Comparison of ENCODE assay signal across 13 cellular contexts in the genomic region with DNA sequence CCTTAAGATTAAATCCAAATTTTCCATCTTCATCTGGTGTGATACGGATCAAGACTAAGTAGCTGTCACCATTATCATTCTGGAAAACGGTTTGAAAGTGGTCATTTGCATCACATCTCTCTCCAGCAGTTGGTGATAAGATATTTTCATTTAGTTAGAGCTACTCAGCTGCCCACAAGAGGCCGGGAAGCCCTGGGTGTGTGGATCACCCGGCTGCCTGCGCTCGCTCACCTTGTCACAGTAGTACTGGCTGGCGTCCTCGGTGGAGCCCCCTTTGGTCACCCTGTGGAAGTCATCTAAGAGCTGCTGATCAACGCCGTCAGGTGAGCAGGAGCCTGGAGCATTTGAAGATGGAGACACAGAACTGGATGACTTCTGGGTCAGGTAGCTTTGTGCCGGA.
DNase-seq lines count a peak whose midpoint lies in the region; ATAC-seq and TF ChIP-seq lines count a peak whose summit lies in the region.
"Had no signal": no experiment of that assay in that cellular context is flagged by ENCODE, and none has a peak within 500 bp of the region (broad histone marks: within the 10 kb centered on the region; RNA-seq: fewer than 3 reads in every experiment).

No MANE protein-coding gene starts in this region.

- H3K27me3 ChIP-seq in OCI-LY1 (ENCODE audit: insufficient read depth, low read length) (no peaks in the 10 kb centered on the region), endodermal cell (ENCODE audit: control insufficient read depth, insufficient read depth, low read length, poor library complexity, severe bottlenecking) (no peaks in the 10 kb centered on the region)
- H3K27me3 ChIP-seq: adrenal gland had no signal

- no peak overlapping the region for H3K4me2 ChIP-seq in OCI-LY1 (ENCODE audit: low read length)

- no peak overlapping the region for H3K4me3 ChIP-seq in OCI-LY1 (ENCODE audit: low read depth, low read length, poor library complexity, severe bottlenecking)
- no peak overlapping the region for H3K4me3 ChIP-seq in endodermal cell (ENCODE audit: low read length)
- H3K4me3 ChIP-seq: adrenal gland had no signal

- H3K27ac ChIP-seq in OCI-LY1 (ENCODE audit: low read depth, low read length, poor library complexity, severe bottlenecking) (no peak overlapping the region), endodermal cell (ENCODE audit: low read depth, low read length) (no peak overlapping the region)
- H3K27ac ChIP-seq: adrenal gland had no signal

- H4K20me1 ChIP-seq in OCI-LY1 (ENCODE audit: insufficient read depth, low read length): no peaks in the 10 kb centered on the region

- H3K27me3 Mint-ChIP-seq in endodermal cell (ENCODE audit: insufficient read depth): no peaks in the 10 kb centered on the region

- peak; percentile 37 for TF ChIP-seq CTCF in OCI-LY1 (IDR thresholded peaks at IDR 0.05; ENCODE audit: low read length)
- TF ChIP-seq CTCF in endodermal cell (conservative IDR thresholded peaks at IDR 0.05): peak; percentile 81

- no peak overlapping the region for H3K9ac ChIP-seq in OCI-LY1 (ENCODE audit: low read length)
- no peak overlapping the region for H3K9ac ChIP-seq in endodermal cell (ENCODE audit: extremely low read depth, low read length, poor library complexity, severe bottlenecking)

- ATAC-seq in HG03095 (IDR thresholded peaks at IDR 0.05; ENCODE audit: unreplicated experiment) (no peak), HG03045 (IDR thresholded peaks at IDR 0.05; ENCODE audit: unreplicated experiment) (no peak), HG03439 (IDR thresholded peaks at IDR 0.05; ENCODE audit: unreplicated experiment) (no peak), GM19395 (IDR thresholded peaks at IDR 0.05; ENCODE audit: unreplicated experiment) (no peak)
- ATAC-seq: activated CD4-positive, CD25-positive, alpha-beta regulatory T cell treated with anti-CD3 and anti-CD28 coated beads, Interleukin-2, amount 50 U/mL, for 24 hours; CD8-positive, alpha-beta T cell had no signal

- H3F3A ChIP-seq in OCI-LY1 (ENCODE audit: insufficient read depth, low read length): no peaks in the 10 kb centered on the region

- 35 to 44% methylated on average over 7 to 11 of the region's 11 CpGs for WGBS in endodermal cell (ENCODE audit: insufficient coverage in 1 of 2, insufficient read length in 1 of 2), 2 experiments

- H3K79me2 ChIP-seq in OCI-LY1 (ENCODE audit: insufficient read depth, low read length): no peaks in the 10 kb centered on the region

- H3K36me3 Mint-ChIP-seq in endodermal cell (ENCODE audit: low read depth): no peaks in the 10 kb centered on the region
- H3K36me3 Mint-ChIP-seq: CD8-positive, alpha-beta T cell; naive B cell had no signal

- H3K27ac Mint-ChIP-seq in endodermal cell: peak overlapping the region; percentile 85
- H3K27ac Mint-ChIP-seq: CD8-positive, alpha-beta T cell; naive B cell had no signal

- no peaks in the 10 kb centered on the region for H3K9me2 ChIP-seq in OCI-LY1 (ENCODE audit: low read depth, low read length)

- no peaks in the 10 kb centered on the region for H3K9me3 ChIP-seq in OCI-LY1 (ENCODE audit: low read length)
- no peaks in the 10 kb centered on the region for H3K9me3 ChIP-seq in endodermal cell (ENCODE audit: control insufficient read depth, low read length)
- H3K9me3 ChIP-seq: adrenal gland had no signal

- no peak overlapping the region for H2AFZ ChIP-seq in OCI-LY1 (ENCODE audit: low read length)

- peak; percentile 34 for DNase-seq in stimulated activated CD4-positive, alpha-beta T cell treated with anti-CD3 and anti-CD28 coated beads, Interleukin-15, amount 100 ng/mL, for 24 hours
- DNase-seq in stimulated activated CD4-positive, alpha-beta T cell treated with anti-CD3 and anti-CD28 coated beads, Interleukin-2, amount 100 ng/mL, for 24 hours: no peak
- peak; percentile 94 for DNase-seq in endodermal cell
- DNase-seq: CD8-positive, alpha-beta T cell; naive B cell; small intestine had no signal

- H3K4me1 ChIP-seq in OCI-LY1 (ENCODE audit: insufficient read depth, low read length, severe bottlenecking) (no peaks in the 10 kb centered on the region), endodermal cell (ENCODE audit: control insufficient read depth, insufficient read depth, low read length) (no peaks in the 10 kb centered on the region)

- no peaks in the 10 kb centered on the region for H3K36me3 ChIP-seq in OCI-LY1 (ENCODE audit: insufficient read depth, low read length)
- no peaks in the 10 kb centered on the region for H3K36me3 ChIP-seq in endodermal cell (ENCODE audit: control insufficient read depth, insufficient read depth, low read length)
- H3K36me3 ChIP-seq: adrenal gland had no signal

- H3K4me1 Mint-ChIP-seq in endodermal cell: peaks cover 20% of the 10 kb centered on the region

- no peaks in the 10 kb centered on the region for H3K9me3 Mint-ChIP-seq in endodermal cell
- H3K9me3 Mint-ChIP-seq: CD8-positive, alpha-beta T cell; naive B cell had no signal

- no peak overlapping the region for H3K4me3 Mint-ChIP-seq in endodermal cell
- H3K4me3 Mint-ChIP-seq: CD8-positive, alpha-beta T cell; naive B cell had no signal

Comparison
In these comparisons a context has a peak if more than half of its experiments do, and no peak if none do; other contexts are left out.
1. DNase-seq: peak in stimulated activated CD4-positive, alpha-beta T cell treated with anti-CD3 and anti-CD28 coated beads, Interleukin-15, amount 100 ng/mL, for 24 hours (single experiment) and endodermal cell (single experiment); none in stimulated activated CD4-positive, alpha-beta T cell treated with anti-CD3 and anti-CD28 coated beads, Interleukin-2, amount 100 ng/mL, for 24 hours (0 of 2).